Comparison of ENCODE assay signal across 1 cellular context in genomic region chr2:101733257-101733993, GRCh38.
TF ChIP-seq lines count a peak whose summit lies in the region.

No MANE protein-coding gene starts in this region.

TF ChIP-seq in HepG2, 621 proteins besides CTCF, POLR2A, EP300 and RAD21 (continued from another document and continues in another):
- TF ChIP-seq, protein P1, sequence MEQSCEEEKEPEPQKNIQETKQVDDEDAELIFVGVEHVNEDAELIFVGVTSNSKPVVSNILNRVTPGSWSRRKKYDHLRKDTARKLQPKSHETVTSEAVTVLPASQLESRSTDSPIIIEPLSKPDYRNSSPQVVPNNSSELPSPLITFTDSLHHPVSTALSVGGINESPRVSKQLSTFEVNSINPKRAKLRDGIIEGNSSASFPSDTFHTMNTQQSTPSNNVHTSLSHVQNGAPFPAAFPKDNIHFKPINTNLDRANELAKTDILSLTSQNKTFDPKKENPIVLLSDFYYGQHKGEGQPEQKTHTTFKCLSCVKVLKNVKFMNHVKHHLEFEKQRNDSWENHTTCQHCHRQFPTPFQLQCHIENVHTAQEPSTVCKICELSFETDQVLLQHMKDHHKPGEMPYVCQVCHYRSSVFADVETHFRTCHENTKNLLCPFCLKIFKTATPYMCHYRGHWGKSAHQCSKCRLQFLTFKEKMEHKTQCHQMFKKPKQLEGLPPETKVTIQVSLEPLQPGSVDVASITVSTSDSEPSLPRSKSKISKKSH (CRISPR knock-in tag; IDR thresholded peaks at IDR 0.05; ENCODE audit: borderline replicate concordance) = 0 out of 2 replicates have a peak, but pooled peaks have one; percentile 39
- TF ChIP-seq, protein P2, sequence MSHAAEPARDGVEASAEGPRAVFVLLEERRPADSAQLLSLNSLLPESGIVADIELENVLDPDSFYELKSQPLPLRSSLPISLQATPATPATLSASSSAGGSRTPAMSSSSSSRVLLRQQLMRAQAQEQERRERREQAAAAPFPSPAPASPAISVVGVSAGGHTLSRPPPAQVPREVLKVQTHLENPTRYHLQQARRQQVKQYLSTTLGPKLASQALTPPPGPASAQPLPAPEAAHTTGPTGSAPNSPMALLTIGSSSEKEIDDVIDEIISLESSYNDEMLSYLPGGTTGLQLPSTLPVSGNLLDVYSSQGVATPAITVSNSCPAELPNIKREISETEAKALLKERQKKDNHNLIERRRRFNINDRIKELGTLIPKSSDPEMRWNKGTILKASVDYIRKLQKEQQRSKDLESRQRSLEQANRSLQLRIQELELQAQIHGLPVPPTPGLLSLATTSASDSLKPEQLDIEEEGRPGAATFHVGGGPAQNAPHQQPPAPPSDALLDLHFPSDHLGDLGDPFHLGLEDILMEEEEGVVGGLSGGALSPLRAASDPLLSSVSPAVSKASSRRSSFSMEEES (CRISPR knock-in tag; IDR thresholded peaks at IDR 0.05) = peak; percentile 26; the same call in 1 of the 2 replicates
- TF ChIP-seq NPAS2 (CRISPR knock-in tag; IDR thresholded peaks at IDR 0.05; ENCODE audit: borderline replicate concordance) (no peak), POGK (CRISPR knock-in tag; conservative IDR thresholded peaks at IDR 0.05) (peak; percentile 81), ZNF34 (CRISPR knock-in tag; IDR thresholded peaks at IDR 0.05; ENCODE audit: borderline replicate concordance) (no peak), NCOA1 (CRISPR knock-in tag; IDR thresholded peaks at IDR 0.05) (no peak; the same call in 1 of the 2 replicates), MBD4 (IDR thresholded peaks at IDR 0.05; ENCODE audit: borderline replicate concordance, low read length) (no peak; the same call in 1 of the 2 replicates), MTF1 (CRISPR knock-in tag; IDR thresholded peaks at IDR 0.05) (no peak), ZNF510 (CRISPR knock-in tag; IDR thresholded peaks at IDR 0.05; ENCODE audit: low read depth) (no peak), ZNF326 (CRISPR knock-in tag; IDR thresholded peaks at IDR 0.05; ENCODE audit: borderline replicate concordance) (no peak), ZMYM4 (CRISPR knock-in tag; IDR thresholded peaks at IDR 0.05) (peak; percentile 68), PRMT3 (CRISPR knock-in tag; IDR thresholded peaks at IDR 0.05; ENCODE audit: borderline replicate concordance, low read depth) (no peak), NR3C1 (CRISPR knock-in tag; IDR thresholded peaks at IDR 0.05) (no peak), HDAC2 (CRISPR knock-in tag; IDR thresholded peaks at IDR 0.05) (peak; percentile 80), PAX8 (CRISPR knock-in tag; IDR thresholded peaks at IDR 0.05; ENCODE audit: borderline replicate concordance) (no peak), ZEB1 (IDR thresholded peaks at IDR 0.05; ENCODE audit: insufficient replicate concordance, low read depth) (peak; percentile 47), PHF20 (CRISPR knock-in tag; IDR thresholded peaks at IDR 0.05) (no peak), RARG (CRISPR knock-in tag; IDR thresholded peaks at IDR 0.05; ENCODE audit: low read depth) (no peak), MYPOP (CRISPR knock-in tag; IDR thresholded peaks at IDR 0.05) (peak; percentile 86), SAP130 (CRISPR knock-in tag; IDR thresholded peaks at IDR 0.05; ENCODE audit: low read depth) (peak; percentile 81), CCDC6 (CRISPR knock-in tag; IDR thresholded peaks at IDR 0.05) (0 out of 2 replicates have a peak, but pooled peaks have one; percentile 69), TCF7L2 (IDR thresholded peaks at IDR 0.05; ENCODE audit: low read depth, low read length) (no peak), GABPA (IDR thresholded peaks at IDR 0.05; ENCODE audit: low read depth, low read length) (no peak), GABPA (CRISPR knock-in tag; IDR thresholded peaks at IDR 0.05; ENCODE audit: low read depth) (peak; percentile 25; the same call in 1 of the 2 replicates), ZNF432 (CRISPR knock-in tag; IDR thresholded peaks at IDR 0.05; ENCODE audit: borderline replicate concordance) (no peak), KAT2B (IDR thresholded peaks at IDR 0.05; ENCODE audit: borderline replicate concordance, low read depth, low read length) (no peak), HNRNPL (IDR thresholded peaks at IDR 0.05; ENCODE audit: low read depth, low read length) (no peak), JDP2 (CRISPR knock-in tag; IDR thresholded peaks at IDR 0.05; ENCODE audit: borderline replicate concordance) (no peak), NFE2L2 (IDR thresholded peaks at IDR 0.05; ENCODE audit: low read length) (no peak), ZNF224 (CRISPR knock-in tag; IDR thresholded peaks at IDR 0.05) (peak; percentile 80; the same call in 1 of the 2 replicates), ZNF30 (CRISPR knock-in tag; IDR thresholded peaks at IDR 0.05) (no peak), AHDC1 (CRISPR knock-in tag; IDR thresholded peaks at IDR 0.05; ENCODE audit: borderline replicate concordance) (0 out of 2 replicates have a peak, but pooled peaks have one; percentile 63), MTA1 (CRISPR knock-in tag; IDR thresholded peaks at IDR 0.05; ENCODE audit: borderline replicate concordance) (no peak), MAZ (IDR thresholded peaks at IDR 0.05; ENCODE audit: borderline replicate concordance, low read depth, low read length) (no peak), MAZ (CRISPR knock-in tag; IDR thresholded peaks at IDR 0.05; ENCODE audit: low read depth) (0 out of 2 replicates have a peak, but pooled peaks have one; percentile 35), ZBTB4 (CRISPR knock-in tag; IDR thresholded peaks at IDR 0.05; ENCODE audit: borderline replicate concordance) (peak; percentile 86; the same call in 1 of the 2 replicates), SMYD3 (CRISPR knock-in tag; IDR thresholded peaks at IDR 0.05) (peak; percentile 70; the same call in 1 of the 2 replicates), ZNF839 (CRISPR knock-in tag; IDR thresholded peaks at IDR 0.05; ENCODE audit: borderline replicate concordance) (no peak), ZMYM2 (CRISPR knock-in tag; IDR thresholded peaks at IDR 0.05) (0 out of 2 replicates have a peak, but pooled peaks have one; percentile 21), ZBTB7A (CRISPR knock-in tag; IDR thresholded peaks at IDR 0.05) (peak; percentile 79; the same call in 1 of the 2 replicates), KAT7 (CRISPR knock-in tag; IDR thresholded peaks at IDR 0.05; ENCODE audit: borderline replicate concordance) (peak; percentile 83; the same call in 1 of the 2 replicates)
- TF ChIP-seq, protein P3, sequence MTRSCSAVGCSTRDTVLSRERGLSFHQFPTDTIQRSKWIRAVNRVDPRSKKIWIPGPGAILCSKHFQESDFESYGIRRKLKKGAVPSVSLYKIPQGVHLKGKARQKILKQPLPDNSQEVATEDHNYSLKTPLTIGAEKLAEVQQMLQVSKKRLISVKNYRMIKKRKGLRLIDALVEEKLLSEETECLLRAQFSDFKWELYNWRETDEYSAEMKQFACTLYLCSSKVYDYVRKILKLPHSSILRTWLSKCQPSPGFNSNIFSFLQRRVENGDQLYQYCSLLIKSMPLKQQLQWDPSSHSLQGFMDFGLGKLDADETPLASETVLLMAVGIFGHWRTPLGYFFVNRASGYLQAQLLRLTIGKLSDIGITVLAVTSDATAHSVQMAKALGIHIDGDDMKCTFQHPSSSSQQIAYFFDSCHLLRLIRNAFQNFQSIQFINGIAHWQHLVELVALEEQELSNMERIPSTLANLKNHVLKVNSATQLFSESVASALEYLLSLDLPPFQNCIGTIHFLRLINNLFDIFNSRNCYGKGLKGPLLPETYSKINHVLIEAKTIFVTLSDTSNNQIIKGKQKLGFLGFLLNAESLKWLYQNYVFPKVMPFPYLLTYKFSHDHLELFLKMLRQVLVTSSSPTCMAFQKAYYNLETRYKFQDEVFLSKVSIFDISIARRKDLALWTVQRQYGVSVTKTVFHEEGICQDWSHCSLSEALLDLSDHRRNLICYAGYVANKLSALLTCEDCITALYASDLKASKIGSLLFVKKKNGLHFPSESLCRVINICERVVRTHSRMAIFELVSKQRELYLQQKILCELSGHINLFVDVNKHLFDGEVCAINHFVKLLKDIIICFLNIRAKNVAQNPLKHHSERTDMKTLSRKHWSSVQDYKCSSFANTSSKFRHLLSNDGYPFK (CRISPR knock-in tag; IDR thresholded peaks at IDR 0.05; ENCODE audit: borderline replicate concordance) = peak; percentile 20
- TF ChIP-seq, protein P4, sequence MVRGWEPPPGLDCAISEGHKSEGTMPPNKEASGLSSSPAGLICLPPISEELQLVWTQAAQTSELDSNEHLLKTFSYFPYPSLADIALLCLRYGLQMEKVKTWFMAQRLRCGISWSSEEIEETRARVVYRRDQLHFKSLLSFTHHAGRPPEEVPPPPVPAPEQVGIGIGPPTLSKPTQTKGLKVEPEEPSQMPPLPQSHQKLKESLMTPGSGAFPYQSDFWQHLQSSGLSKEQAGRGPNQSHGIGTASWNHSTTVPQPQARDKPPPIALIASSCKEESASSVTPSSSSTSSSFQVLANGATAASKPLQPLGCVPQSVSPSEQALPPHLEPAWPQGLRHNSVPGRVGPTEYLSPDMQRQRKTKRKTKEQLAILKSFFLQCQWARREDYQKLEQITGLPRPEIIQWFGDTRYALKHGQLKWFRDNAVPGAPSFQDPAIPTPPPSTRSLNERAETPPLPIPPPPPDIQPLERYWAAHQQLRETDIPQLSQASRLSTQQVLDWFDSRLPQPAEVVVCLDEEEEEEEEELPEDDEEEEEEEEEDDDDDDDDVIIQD (CRISPR knock-in tag; IDR thresholded peaks at IDR 0.05; ENCODE audit: low read depth) = peak; percentile 80
